8 cellular contexts compared by ENCODE assay signal in the genomic region with DNA sequence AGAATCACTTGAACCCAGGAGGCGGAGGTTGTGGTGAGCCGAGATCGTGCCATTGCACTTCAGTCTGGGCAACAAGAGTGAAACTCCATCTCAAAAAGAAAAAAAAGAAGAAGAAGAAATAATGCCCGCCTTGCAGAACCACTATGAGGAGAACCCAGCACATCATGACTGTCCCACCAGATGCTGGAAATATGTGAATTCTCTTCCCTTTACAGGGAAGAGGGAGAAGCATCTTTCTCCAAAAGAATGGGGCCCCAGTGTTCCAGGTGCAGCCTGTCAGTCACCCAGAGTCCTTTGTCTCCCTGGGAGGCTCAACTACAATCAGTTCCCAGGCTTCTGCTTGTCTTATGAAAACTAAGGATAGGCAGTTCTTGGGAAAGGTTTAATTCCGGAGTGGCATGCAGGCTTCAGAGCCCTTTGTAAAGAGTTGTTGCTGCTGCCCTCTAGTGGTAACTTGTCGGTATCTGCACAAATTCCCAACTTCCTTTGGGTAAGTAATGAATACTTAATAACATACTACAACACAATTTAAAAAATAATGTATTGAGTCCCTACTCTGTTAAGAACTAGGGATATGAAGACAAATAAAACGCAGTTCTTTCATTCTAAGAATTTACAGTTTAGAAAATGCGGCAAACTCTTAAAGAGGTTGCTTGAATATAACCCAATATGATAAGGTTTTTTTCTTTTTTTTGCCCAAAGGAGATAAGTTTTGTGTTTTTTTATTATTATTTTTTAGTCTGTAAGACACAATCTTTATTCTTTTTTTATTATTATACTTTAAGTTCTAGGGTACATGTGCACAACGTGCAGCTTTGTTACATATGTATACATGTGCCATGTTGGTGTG. TPM values are rescaled to one million over a fixed set of nuclear protein-coding genes. Genes with fewer than 3 reads are reported as not detected.
A peak's percentile ranks its signal among the peaks of the same experiment; 100 is the strongest.
DNase-seq lines count a peak whose midpoint lies in the region; ATAC-seq and TF ChIP-seq lines count a peak whose summit lies in the region.

No MANE protein-coding gene starts in this region.

- H3K36me3 Mint-ChIP-seq in activated T-cell treated with anti-CD3 and anti-CD28 coated beads, Interleukin-2, amount 50 U/mL, for 72 hours (ENCODE audit: insufficient read depth in 2 of 2), result no peaks in the 10 kb centered on the region

- no peaks in the 10 kb centered on the region for H3K4me1 ChIP-seq in NT2/D1 (ENCODE audit: insufficient read depth, insufficient read length)
- H3K4me1 ChIP-seq in osteoblast (ENCODE audit: insufficient read depth, low read length), result no peaks in the 10 kb centered on the region

- H3K9me3 ChIP-seq in NT2/D1 (ENCODE audit: insufficient read depth, low read length), result no peaks in the 10 kb centered on the region
- no peaks in the 10 kb centered on the region for H3K9me3 ChIP-seq in osteoblast (ENCODE audit: low read depth, low read length)

- H3K9ac ChIP-seq in NT2/D1 (ENCODE audit: insufficient read length, low read depth), result no peak overlapping the region

- H3K27ac Mint-ChIP-seq in activated T-cell treated with anti-CD3 and anti-CD28 coated beads, Interleukin-2, amount 50 U/mL, for 72 hours, result no peak overlapping the region

- no peaks in the 10 kb centered on the region for H3K79me2 ChIP-seq in osteoblast (ENCODE audit: insufficient read depth, low read length)

- H3K27me3 ChIP-seq in NT2/D1 (ENCODE audit: insufficient read depth, insufficient read length) (no peaks in the 10 kb centered on the region), osteoblast (ENCODE audit: insufficient read depth, low read length) (peaks cover 37% of the 10 kb centered on the region)

- H2AFZ ChIP-seq in osteoblast (ENCODE audit: low read length), result no peak overlapping the region

- H3K4me1 Mint-ChIP-seq in activated T-cell treated with anti-CD3 and anti-CD28 coated beads, Interleukin-2, amount 50 U/mL, for 72 hours (ENCODE audit: low read depth), result peaks cover 5% of the 10 kb centered on the region

- no peak overlapping the region for H3K4me3 Mint-ChIP-seq in activated T-cell treated with anti-CD3 and anti-CD28 coated beads, Interleukin-2, amount 50 U/mL, for 72 hours

- H3K4me3 ChIP-seq in NT2/D1 (ENCODE audit: insufficient read length, low read depth), result no peak overlapping the region
- H3K4me3 ChIP-seq in foreskin fibroblast (ENCODE audit: low read depth in 1 of 2, low read length in 2 of 2), result no peak overlapping the region
- no peak overlapping the region for H3K4me3 ChIP-seq in osteoblast (ENCODE audit: insufficient read depth, low read length)

- H3K27me3 Mint-ChIP-seq in activated T-cell treated with anti-CD3 and anti-CD28 coated beads, Interleukin-2, amount 50 U/mL, for 72 hours (ENCODE audit: low read depth), result peaks cover 11% of the 10 kb centered on the region

- no peak overlapping the region for H3K27ac ChIP-seq in osteoblast (ENCODE audit: low read depth, low read length)

- TF ChIP-seq CTCF in foreskin fibroblast (IDR thresholded peaks at IDR 0.05; ENCODE audit: low read depth, low read length) (peak; percentile 79), osteoblast (IDR thresholded peaks at IDR 0.05; ENCODE audit: extremely low read depth, low read depth, low read length) (peak; percentile 89)

- no peak for ATAC-seq in activated T-cell treated with anti-CD3 and anti-CD28 coated beads, Interleukin-2, amount 50 U/mL, for 72 hours (replicated peaks in 1 of 2)
- ATAC-seq in GM21528 (IDR thresholded peaks at IDR 0.05; ENCODE audit: low FRiP score, unreplicated experiment), result no peak

- H3K9me3 Mint-ChIP-seq in activated T-cell treated with anti-CD3 and anti-CD28 coated beads, Interleukin-2, amount 50 U/mL, for 72 hours, result no peaks in the 10 kb centered on the region

- no peaks in the 10 kb centered on the region for H4K20me1 ChIP-seq in osteoblast (ENCODE audit: insufficient read depth, low read length)

- H3K36me3 ChIP-seq in NT2/D1 (ENCODE audit: insufficient read depth, insufficient read length, low read length), result no peaks in the 10 kb centered on the region
- H3K36me3 ChIP-seq in osteoblast (ENCODE audit: insufficient read depth, low read length), result no peaks in the 10 kb centered on the region

- peak; percentile 1 for DNase-seq in DMS153 (lab: John Stamatoyannopoulos, UW)
- peak; percentile 58 for DNase-seq in HT1080 (ENCODE audit: low read depth)
- peak; percentile 80 for DNase-seq in NT2/D1 (ENCODE audit: low read depth, low spot score)
- DNase-seq in activated T-cell treated with anti-CD3 and anti-CD28 coated beads, Interleukin-2, amount 50 U/mL, for 72 hours, result peak; percentile 31 to 43
- peak; percentile 61 to 88 for DNase-seq in foreskin fibroblast
- peak; percentile 69 for DNase-seq in osteoblast (ENCODE audit: insufficient read length, low spot score, missing footprints)
- DNase-seq in mesenteric fat pad (ENCODE audit: low spot score), result no peak

- H3K4me2 ChIP-seq in osteoblast (ENCODE audit: insufficient read depth, low read length), result no peak overlapping the region

RNA-seq across cellular contexts. Expression of a gene that starts 18.6 kb away (rescaled TPM):
- 8.9 and 10.1 TPM in 2 replicates for total RNA-seq in HT1080 (2014; rRNA removed; shearing (Covaris generic))
- polyA plus RNA-seq in HT1080 (2015; cell fraction: cytosol; rRNA removed), result 6.2 and 6.3 TPM in 2 replicates
- 24.4 and 25.0 TPM in 2 replicates for polyA plus RNA-seq in HT1080 (2015; cell fraction: nucleus; rRNA removed)
- total RNA-seq in activated T-cell treated with anti-CD3 and anti-CD28 coated beads, Interleukin-2, amount 50 U/mL, for 72 hours, result 10 to 100 TPM; 18.5 to 23.4 TPM
- total RNA-seq in osteoblast (0.72 and 0.88 TPM in 2 replicates), mesenteric fat pad (not detected)
